Comparison of ENCODE assay signal across 21 cellular contexts in genomic region chr22:47793304-47794101, GRCh38.
"Had no signal": no experiment of that assay in that cellular context is flagged by ENCODE, and none has a peak within 500 bp of the region (broad histone marks: within the 10 kb centered on the region; RNA-seq: fewer than 3 reads in every experiment).

No MANE protein-coding gene starts in this region.

- H3K36me3 Mint-ChIP-seq: activated naive CD4-positive, alpha-beta T cell treated with anti-CD3 and anti-CD28 coated beads, Interleukin-2, amount 50 U/mL, for 24 hours; mesothelial cell of epicardium had no signal

- ATAC-seq: activated CD4-positive, CD25-positive, alpha-beta regulatory T cell treated with anti-CD3 and anti-CD28 coated beads, Interleukin-2, amount 50 U/mL, for 24 hours; effector memory CD8-positive, alpha-beta T cell; left cardiac atrium; lower lobe of right lung had no signal

- H3K4me1 Mint-ChIP-seq: activated CD4-positive, alpha-beta T cell treated with anti-CD3 and anti-CD28 coated beads, Interleukin-2, amount 10 ng/mL, durations not matched to agents 7 days and 5 days; activated naive CD4-positive, alpha-beta T cell treated with anti-CD3 and anti-CD28 coated beads, Interleukin-2, amount 50 U/mL, for 24 hours; mesothelial cell of epicardium had no signal

- H3K27ac Mint-ChIP-seq: activated CD4-positive, alpha-beta T cell treated with anti-CD3 and anti-CD28 coated beads, Interleukin-2, amount 10 ng/mL, durations not matched to agents 7 days and 5 days; activated naive CD4-positive, alpha-beta T cell treated with anti-CD3 and anti-CD28 coated beads, Interleukin-2, amount 50 U/mL, for 24 hours; activated T-cell treated with anti-CD3 and anti-CD28 coated beads, Interleukin-2, amount 50 U/mL, for 24 hours; dendritic cell treated with granulocyte-macrophage colony-stimulating factor and Interleukin-4, amounts not matched to agents 40 ng/mL and 50 ng/mL, for 4 days; effector memory CD8-positive, alpha-beta T cell; mesothelial cell of epicardium; nephron progenitor cell; progenitor cell of endocrine pancreas; T-helper 1 cell treated with Interleukin-12 subunit alpha and Interleukin-12 subunit beta and Interleukin-4 antibody, amounts not matched to agents 30 μg/mL and 1 μg/mL, for 36 hours had no signal

- H3K27me3 Mint-ChIP-seq: activated naive CD4-positive, alpha-beta T cell treated with anti-CD3 and anti-CD28 coated beads, Interleukin-2, amount 50 U/mL, for 24 hours had no signal

- H3K9me3 Mint-ChIP-seq: activated naive CD4-positive, alpha-beta T cell treated with anti-CD3 and anti-CD28 coated beads, Interleukin-2, amount 50 U/mL, for 24 hours; activated T-cell treated with anti-CD3 and anti-CD28 coated beads, Interleukin-2, amount 50 U/mL, for 24 hours; dendritic cell treated with granulocyte-macrophage colony-stimulating factor and Interleukin-4, amounts not matched to agents 40 ng/mL and 50 ng/mL, for 4 days; effector memory CD8-positive, alpha-beta T cell; T-helper 1 cell treated with Interleukin-12 subunit alpha and Interleukin-12 subunit beta and Interleukin-4 antibody, amounts not matched to agents 30 μg/mL and 1 μg/mL, for 36 hours had no signal

- H3K4me3 ChIP-seq: ascending aorta, hepatocyte, lower lobe of right lung, tibial nerve, vagina had no signal

- H3K4me3 Mint-ChIP-seq: activated CD4-positive, alpha-beta T cell treated with anti-CD3 and anti-CD28 coated beads, Interleukin-2, amount 10 ng/mL, durations not matched to agents 7 days and 5 days; activated naive CD4-positive, alpha-beta T cell treated with anti-CD3 and anti-CD28 coated beads, Interleukin-2, amount 50 U/mL, for 24 hours; activated T-cell treated with anti-CD3 and anti-CD28 coated beads, Interleukin-2, amount 50 U/mL, for 24 hours; dendritic cell treated with granulocyte-macrophage colony-stimulating factor and Interleukin-4, amounts not matched to agents 40 ng/mL and 50 ng/mL, for 4 days; effector memory CD8-positive, alpha-beta T cell; mesothelial cell of epicardium; nephron progenitor cell; T-helper 1 cell treated with Interleukin-12 subunit alpha and Interleukin-12 subunit beta and Interleukin-4 antibody, amounts not matched to agents 30 μg/mL and 1 μg/mL, for 36 hours had no signal

- DNase-seq: activated CD4-positive, alpha-beta T cell treated with anti-CD3 and anti-CD28 coated beads, Interleukin-2, amount 10 ng/mL, durations not matched to agents 7 days and 5 days; activated T-cell treated with anti-CD3 and anti-CD28 coated beads, Interleukin-2, amount 50 U/mL, for 24 hours; cerebellar nuclear complex; effector memory CD8-positive, alpha-beta T cell; foreskin fibroblast; left cardiac atrium; lower lobe of right lung; nephron progenitor cell; occipital lobe; stimulated activated CD4-positive, alpha-beta T cell treated with anti-CD3 and anti-CD28 coated beads, Interleukin-2, amount 100 ng/mL, for 24 hours; stimulated activated naive CD4-positive, alpha-beta T cell treated with Interleukin-2 at 50 U/mL for 16 hours had no signal
